ENCODE assay signal across 35 cellular contexts in genomic region chr12:114895822-114896221, GRCh38.
A peak's percentile ranks its signal among the peaks of the same experiment; 100 is the strongest.
DNase-seq lines count a peak whose midpoint lies in the region; ATAC-seq, FAIRE-seq and TF ChIP-seq lines count a peak whose summit lies in the region.
"Had no signal": no experiment of that assay in that cellular context is flagged by ENCODE, and none has a peak within 500 bp of the region (broad histone marks: within the 10 kb centered on the region; RNA-seq: fewer than 3 reads in every experiment).

No MANE protein-coding gene starts in this region.

- peaks cover 8% of the 10 kb centered on the region for H3K27me3 Mint-ChIP-seq in GM23338 (ENCODE audit: insufficient read depth, low read depth, poor library complexity)
- H3K27me3 Mint-ChIP-seq: activated CD4-positive, alpha-beta T cell treated with anti-CD3 and anti-CD28 coated beads for 36 hours; activated T-helper 17 cell treated with anti-CD3 and anti-CD28 coated beads, Interleukin-2, amount 50 U/mL, for 72 hours; B cell; CD4-positive, alpha-beta memory T cell had no signal

- H3K9me2 ChIP-seq in GM23338 (ENCODE audit: insufficient read depth), result peaks cover 8% of the 10 kb centered on the region; the same call in 1 of the 2 replicates

- TF ChIP-seq CTCF in GM23338 (conservative IDR thresholded peaks at IDR 0.05; ENCODE audit: low read depth in 2 of 2) (no peak), choroid plexus epithelial cell (conservative IDR thresholded peaks at IDR 0.05; ENCODE audit: low read depth, low read length) (no peak), GM13976 (IDR thresholded peaks at IDR 0.05; ENCODE audit: borderline replicate concordance, control extremely low read depth, extremely low read depth, insufficient read depth, missing control alignments) (no peak)

- H3K9me3 ChIP-seq in mesodermal cell (ENCODE audit: control insufficient read depth, low read length), result no peaks in the 10 kb centered on the region
- H3K9me3 ChIP-seq: breast epithelium, esophagus squamous epithelium, prostate gland, thyroid gland, uterus had no signal

- H4K20me1 ChIP-seq in GM23338 (replicated peaks; ENCODE audit: insufficient read depth), result no peaks in the 10 kb centered on the region

- H3K4me3 ChIP-seq in GM23338, result no peak overlapping the region
- no peak overlapping the region for H3K4me3 ChIP-seq in choroid plexus epithelial cell (ENCODE audit: low read depth, low read length)
- H3K4me3 ChIP-seq in mesodermal cell (ENCODE audit: extremely low read depth, insufficient read depth, low read length, poor library complexity, severe bottlenecking), result no peak overlapping the region
- H3K4me3 ChIP-seq: breast epithelium, esophagus squamous epithelium, prostate gland, thyroid gland, uterus had no signal

- no peak overlapping the region for H3K4me3 Mint-ChIP-seq in GM23338
- H3K4me3 Mint-ChIP-seq: activated CD4-positive, alpha-beta T cell treated with anti-CD3 and anti-CD28 coated beads for 36 hours; activated T-helper 17 cell treated with anti-CD3 and anti-CD28 coated beads, Interleukin-2, amount 50 U/mL, for 72 hours; B cell; CD4-positive, alpha-beta memory T cell had no signal

- H3K4me2 ChIP-seq in GM23338, result no peak overlapping the region

- ATAC-seq in GM23338, result no peak
- ATAC-seq in GM21381 (IDR thresholded peaks at IDR 0.05; ENCODE audit: unreplicated experiment), result no peak
- ATAC-seq: activated CD4-positive, alpha-beta T cell treated with anti-CD3 and anti-CD28 coated beads for 36 hours; activated naive CD4-positive, alpha-beta T cell treated with anti-CD3 and anti-CD28 coated beads, Interleukin-2, amount 50 U/mL, for 72 hours; activated T-helper 17 cell treated with anti-CD3 and anti-CD28 coated beads, Interleukin-2, amount 50 U/mL, for 72 hours; HepG2; left colon; sciatic nerve had no signal

- no peaks in the 10 kb centered on the region for H3F3A ChIP-seq in GM23338 (replicated peaks; ENCODE audit: low read depth)

- H3K79me2 ChIP-seq in GM23338 (replicated peaks; ENCODE audit: insufficient read depth), result no peaks in the 10 kb centered on the region

- H3K27ac ChIP-seq in GM23338 (ENCODE audit: low read depth) (no peak overlapping the region), mesodermal cell (ENCODE audit: low read depth, low read length, severe bottlenecking) (peak overlapping the region; percentile 81)
- H3K27ac ChIP-seq: breast epithelium, esophagus squamous epithelium, prostate gland, thyroid gland, uterus, VCaP had no signal

- H2AFZ ChIP-seq in GM23338, result peak overlapping the region; percentile 89; the same call in 1 of the 2 replicates

- H3K27ac Mint-ChIP-seq in GM23338, result no peak overlapping the region
- H3K27ac Mint-ChIP-seq: activated CD4-positive, alpha-beta T cell treated with anti-CD3 and anti-CD28 coated beads for 36 hours; activated naive CD4-positive, alpha-beta T cell treated with anti-CD3 and anti-CD28 coated beads, Interleukin-2, amount 50 U/mL, for 72 hours; activated T-helper 17 cell treated with anti-CD3 and anti-CD28 coated beads, Interleukin-2, amount 50 U/mL, for 72 hours; B cell; CD4-positive, alpha-beta memory T cell had no signal

- H3K27me3 ChIP-seq in GM23338 (ENCODE audit: insufficient read depth), result no peaks in the 10 kb centered on the region
- H3K27me3 ChIP-seq: breast epithelium, esophagus squamous epithelium, thyroid gland, uterus had no signal

- peaks cover 4% of the 10 kb centered on the region; the same call in 2 of the 3 replicates for H3K4me1 Mint-ChIP-seq in GM23338
- H3K4me1 Mint-ChIP-seq: activated CD4-positive, alpha-beta T cell treated with anti-CD3 and anti-CD28 coated beads for 36 hours; activated T-helper 17 cell treated with anti-CD3 and anti-CD28 coated beads, Interleukin-2, amount 50 U/mL, for 72 hours; B cell; CD4-positive, alpha-beta memory T cell had no signal

- H3K36me3 Mint-ChIP-seq in GM23338 (ENCODE audit: low read depth), result no peaks in the 10 kb centered on the region
- H3K36me3 Mint-ChIP-seq: CD4-positive, alpha-beta memory T cell had no signal

- DNase-seq in GM23338 (ENCODE audit: low spot score) (no peak), NCI-H69 (lab: John Stamatoyannopoulos, UW) (peak; percentile 14), choroid plexus epithelial cell (ENCODE audit: low read depth) (peak; percentile 13), NOMO-1 treated with DMSO at 0.1 percent for 48 hours (lab: John Stamatoyannopoulos, UW; ENCODE audit: unreplicated experiment) (no peak), GM19239 (ENCODE audit: insufficient read length, low spot score) (no peak), GM13976 (ENCODE audit: low spot score) (no peak)
- DNase-seq: activated CD4-positive, alpha-beta T cell treated with anti-CD3 and anti-CD28 coated beads for 36 hours; amygdala; CD4-positive, alpha-beta memory T cell; esophagus squamous epithelium; hippocampal formation; left colon; mammary epithelial cell; NCI-H1105; NCI-H187 treated with DMSO at 0.1 percent for 48 hours; NCI-H2171 treated with DMSO at 0.1 percent for 48 hours; NCI-H510A; NK-92 treated with Interleukin-12 subunit alpha and Interleukin-12 subunit beta, amount 100 ng/mL, for 24 hours; SIG-M5; stimulated activated CD4-positive, alpha-beta T cell treated with anti-CD3 and anti-CD28 coated beads, Interleukin-12 subunit alpha, Interleukin-12 subunit beta, amount 100 ng/mL, for 4 hours; stimulated activated CD4-positive, alpha-beta T cell treated with anti-CD3 and anti-CD28 coated beads, Interleukin-4, amount 100 ng/mL, for 1 hour; SW 1271; thyroid gland; uterus had no signal

- H3K4me1 ChIP-seq in GM23338 (ENCODE audit: insufficient read depth) (no peaks in the 10 kb centered on the region), mesodermal cell (ENCODE audit: control insufficient read depth, insufficient read depth, low read length, poor library complexity, severe bottlenecking) (peaks cover 6% of the 10 kb centered on the region)
- H3K4me1 ChIP-seq: breast epithelium, esophagus squamous epithelium, prostate gland, thyroid gland, uterus had no signal

- no peaks in the 10 kb centered on the region for H3K36me3 ChIP-seq in GM23338 (ENCODE audit: insufficient read depth)
- H3K36me3 ChIP-seq in mesodermal cell (ENCODE audit: control insufficient read depth, insufficient read depth, low read length), result no peaks in the 10 kb centered on the region
- H3K36me3 ChIP-seq: breast epithelium, esophagus squamous epithelium, prostate gland, thyroid gland, uterus had no signal

- no peak for FAIRE-seq in GM19239 (lab: Jason Lieb, UNC)
- FAIRE-seq: HepG2, RCC 7860 had no signal

- 35 to 48% methylated on average over 2 to 3 of the region's 5 CpGs for WGBS in mesodermal cell (ENCODE audit: insufficient coverage in 2 of 2), 2 experiments

- in situ Hi-C loops in GM13976 (cut with MboI; ENCODE audit: low sequenced_read_pairs, unreplicated experiment), result no loop called here

- H3K9me3 Mint-ChIP-seq in GM23338, result no peaks in the 10 kb centered on the region

TF ChIP-seq in GM23338, 12 proteins besides CTCF, POLR2A, EP300 and RAD21 (continues in another document):
- no peak for TF ChIP-seq POLR2AphosphoS5 (IDR thresholded peaks at IDR 0.05; ENCODE audit: low read depth)

Comparison
In these comparisons a context has a peak if more than half of its experiments do, and no peak if none do; other contexts are left out.
1. DNase-seq: peak in NCI-H69 (single experiment) and choroid plexus epithelial cell (single experiment); none in GM23338 (single experiment), NOMO-1 treated with DMSO at 0.1 percent for 48 hours (single experiment), GM19239 (single experiment) and GM13976 (single experiment).